In genomic region chr6:12641785-12642184, GRCh38 we compare ENCODE assay signal across 2 cellular contexts.
DNase-seq lines count a peak whose midpoint lies in the region; ATAC-seq, FAIRE-seq and TF ChIP-seq lines count a peak whose summit lies in the region.
"Not testable (repeated sequence)": the region's sequence is repeated elsewhere in the genome, so short reads cannot be mapped to it uniquely, and the experiment has no call there.

No MANE protein-coding gene starts in this region.

- not testable (repeated sequence) for TF ChIP-seq CTCF in HEK293 (tag by site-specific recombination; IDR thresholded peaks at IDR 0.05); K562 (IDR thresholded peaks at IDR 0.05 in 2 of 3, conservative IDR thresholded peaks at IDR 0.05 in 1 of 3; ENCODE audit: insufficient read depth in 2 of 3, low read depth in 1 of 3, low read length in 3 of 3)

- intact Hi-C loops in K562 (cut with micrococcal nuclease), result not testable (repeated sequence)

- H3K4me2 ChIP-seq in K562 (ENCODE audit: insufficient read depth, low read length), result not testable (repeated sequence)

- in situ Hi-C loops in K562 (cut with MboI), result not testable (repeated sequence)

- TF ChIP-seq EP300 in K562 (IDR thresholded peaks at IDR 0.05; ENCODE audit: low read length), result not testable (repeated sequence)

- H2AFZ ChIP-seq in K562 (ENCODE audit: low read depth, low read length), result not testable (repeated sequence)

- not testable (repeated sequence) for H3K79me2 ChIP-seq in K562 (ENCODE audit: control insufficient read depth, insufficient read depth, low read length)

- POLR2A ChIA-PET in HEK293 (lab: Yijun Ruan, JAX), result not testable (repeated sequence)
- POLR2A ChIA-PET in K562 (lab: Yijun Ruan, JAX), result interaction anchor here (0.5 to 0.7 kb wide), 2 partner anchors 35 to 82 kb away, joined by 3 read pairs; no protein-coding TSS in a partner anchor

- ATAC-seq in K562, result not testable (repeated sequence)

- not testable (repeated sequence) for H3K9me1 ChIP-seq in K562 (ENCODE audit: control insufficient read depth, insufficient read depth, low read length)

- 0% methylated on average over 2 of the region's 2 CpGs for WGBS in K562 (ENCODE audit: insufficient coverage, low coverage, missing lambda C conversion rate)

- not testable (repeated sequence) for H3K27me3 ChIP-seq in K562 (ENCODE audit: control insufficient read depth in 2 of 2, insufficient read depth in 2 of 2, low read length in 2 of 2)

- TF ChIP-seq POLR2A in K562 (conservative IDR thresholded peaks at IDR 0.05), result not testable (repeated sequence)

- not testable (repeated sequence) for H3K27ac ChIP-seq in HEK293 (ENCODE audit: extremely low read depth, low read depth, low read length); K562 (ENCODE audit: extremely low read depth, low read depth, low read length)

- TF ChIP-seq RAD21 in K562 (CRISPR knock-in tag; conservative IDR thresholded peaks at IDR 0.05 in 1 of 2, IDR thresholded peaks at IDR 0.05 in 1 of 2), result not testable (repeated sequence)

- BruUV-seq in K562 (replicated peaks; lab: Mats Ljungman, UMichigan), result not testable (repeated sequence)

- not testable (repeated sequence) for H3K9ac ChIP-seq in K562 (ENCODE audit: insufficient read depth in 1 of 2, low read depth in 2 of 2, low read length in 2 of 2)

- not testable (repeated sequence) for H4K20me1 ChIP-seq in K562 (replicated peaks; ENCODE audit: control insufficient read depth, insufficient read depth, low read length)

- not testable (repeated sequence) for H3K9me3 ChIP-seq in HEK293 (ENCODE audit: control insufficient read depth, insufficient read depth, low read depth, low read length); K562 (replicated peaks; ENCODE audit: control insufficient read depth, insufficient read depth, low read depth, low read length)

- CTCF ChIA-PET in HEK293 (lab: Yijun Ruan, JAX), result interaction anchor here (0.6 to 1.8 kb wide), 5 partner anchors 76 to 370 kb away, joined by 3 to 10 read pairs (median 3); no protein-coding TSS in a partner anchor
- CTCF ChIA-PET in K562 (lab: Yijun Ruan, JAX; ENCODE audit: low intra/inter-chr PET ratio), result not testable (repeated sequence)

- not testable (repeated sequence) for H3K4me1 ChIP-seq in HEK293 (ENCODE audit: control insufficient read depth, insufficient read depth, low read length); K562 (replicated peaks in 1 of 2; ENCODE audit: control insufficient read depth in 2 of 2, insufficient read depth in 2 of 2, low read length in 2 of 2)

- not testable (repeated sequence) for FAIRE-seq in K562 (lab: Jason Lieb, UNC)

- not testable (repeated sequence) for H3K36me3 ChIP-seq in HEK293 (ENCODE audit: control insufficient read depth in 2 of 2, insufficient read depth in 1 of 2, low read length in 2 of 2); K562 (ENCODE audit: control insufficient read depth, insufficient read depth, low read length)

- DNase-seq in K562 (ENCODE audit: extremely low read depth in 1 of 4, low spot score in 3 of 4), result not testable (repeated sequence)

- H3K4me3 ChIP-seq in HEK293 (ENCODE audit: low read depth, low read length); K562: not testable (repeated sequence)

TF ChIP-seq in HEK293, 187 proteins besides CTCF, POLR2A, EP300 and RAD21:
- peak; percentile 83 for TF ChIP-seq ZNF146 (tag by site-specific recombination; IDR thresholded peaks at IDR 0.05)

TF ChIP-seq in K562, 482 proteins besides CTCF, POLR2A, EP300 and RAD21:
- TF ChIP-seq ZNF146 (CRISPR knock-in tag; IDR thresholded peaks at IDR 0.05; ENCODE audit: unreplicated experiment), result peak; percentile 79
